1 cellular context compared by ENCODE assay signal in genomic region chr20:1840865-1841553, GRCh38.
TF ChIP-seq lines count a peak whose summit lies in the region.

No MANE protein-coding gene starts in this region.

TF ChIP-seq in WTC11, 78 proteins besides CTCF, POLR2A, EP300 and RAD21 (continued from another document):
- no peak for TF ChIP-seq ZNF532 (CRISPR knock-in tag; IDR thresholded peaks at IDR 0.05; ENCODE audit: borderline replicate concordance)
